Comparison of ENCODE assay signal across 3 cellular contexts in genomic region chr17:1464186-1464585, GRCh38.
A peak's percentile ranks its signal among the peaks of the same experiment; 100 is the strongest.
TF ChIP-seq lines count a peak whose summit lies in the region.

No MANE protein-coding gene starts in this region.

TF ChIP-seq in SK-N-SH, 30 proteins besides CTCF, POLR2A, EP300 and RAD21:
- TF ChIP-seq TEAD4 (IDR thresholded peaks at IDR 0.05; ENCODE audit: borderline replicate concordance, insufficient read depth) (no peak), RFX5 (IDR thresholded peaks at IDR 0.05; ENCODE audit: low read length) (no peak), MEF2A (IDR thresholded peaks at IDR 0.05; ENCODE audit: borderline replicate concordance, low read depth) (no peak), PBX3 (IDR thresholded peaks at IDR 0.05) (no peak), EZH2phosphoT487 (IDR thresholded peaks at IDR 0.05; ENCODE audit: borderline replicate concordance, low read depth) (no peak), FOXM1 (IDR thresholded peaks at IDR 0.05; ENCODE audit: low read depth) (no peak), REST (IDR thresholded peaks at IDR 0.05; ENCODE audit: low read depth, low read length) (no peak)

TF ChIP-seq in SK-N-SH treated with all-trans-retinoic acid at 6 μM for 48 hours, 23 proteins besides CTCF, POLR2A, EP300 and RAD21:
- TF ChIP-seq TSHZ2 (CRISPR knock-in tag; IDR thresholded peaks at IDR 0.05) (no peak), CSDC2 (CRISPR knock-in tag; IDR thresholded peaks at IDR 0.05) (no peak), ZNF8 (CRISPR knock-in tag; IDR thresholded peaks at IDR 0.05) (no peak), POU6F1 (CRISPR knock-in tag; IDR thresholded peaks at IDR 0.05; ENCODE audit: borderline replicate concordance, low read depth) (no peak), BACH2 (CRISPR knock-in tag; IDR thresholded peaks at IDR 0.05; ENCODE audit: borderline replicate concordance) (no peak), CREB5 (CRISPR knock-in tag; IDR thresholded peaks at IDR 0.05; ENCODE audit: low read depth) (no peak), ISL1 (CRISPR knock-in tag; IDR thresholded peaks at IDR 0.05) (no peak), TCF4 (CRISPR knock-in tag; IDR thresholded peaks at IDR 0.05; ENCODE audit: borderline replicate concordance) (no peak), GLIS3 (CRISPR knock-in tag; IDR thresholded peaks at IDR 0.05) (no peak), OSR1 (CRISPR knock-in tag; IDR thresholded peaks at IDR 0.05) (no peak)

TF ChIP-seq in K562, 482 proteins besides CTCF, POLR2A, EP300 and RAD21:
- TF ChIP-seq CLOCK (CRISPR knock-in tag; IDR thresholded peaks at IDR 0.05; ENCODE audit: borderline replicate concordance) = no peak
- TF ChIP-seq POLR2G (IDR thresholded peaks at IDR 0.05; ENCODE audit: low read depth, low read length) = peak; percentile 34; the same call in 1 of the 2 replicates
